1 cellular context compared by ENCODE assay signal in genomic region chr13:27004389-27004788, GRCh38.
TF ChIP-seq lines count a peak whose summit lies in the region.

No MANE protein-coding gene starts in this region.

TF ChIP-seq in GM23338, 12 proteins besides CTCF, POLR2A, EP300 and RAD21 (continued from another document):
- no peak for TF ChIP-seq ZNF462 (CRISPR knock-in tag; IDR thresholded peaks at IDR 0.05)
- TF ChIP-seq EZH2phosphoT487 (IDR thresholded peaks at IDR 0.05; ENCODE audit: unreplicated experiment), result no peak
- no peak for TF ChIP-seq STAT1 (IDR thresholded peaks at IDR 0.05; ENCODE audit: unreplicated experiment)
- TF ChIP-seq ZNF331 (CRISPR knock-in tag; IDR thresholded peaks at IDR 0.05; ENCODE audit: low read depth), result no peak
- TF ChIP-seq NANOG (IDR thresholded peaks at IDR 0.05; ENCODE audit: borderline replicate concordance), result no peak
- TF ChIP-seq ZNF114 (CRISPR knock-in tag; IDR thresholded peaks at IDR 0.05), result no peak
- no peak for TF ChIP-seq CREB1 (CRISPR knock-in tag; IDR thresholded peaks at IDR 0.05; ENCODE audit: low read depth)
TF ChIP-seq in GM23338: peak in this region for 0.
